ENCODE assay signal across 8 cellular contexts in genomic region chr22:37218771-37219411, GRCh38. TPM values are rescaled to one million over a fixed set of nuclear protein-coding genes. Genes with fewer than 3 reads are reported as not detected.
DNase-seq lines count a peak whose midpoint lies in the region; ATAC-seq and TF ChIP-seq lines count a peak whose summit lies in the region.

No MANE protein-coding gene starts in this region.

- H3K27me3 ChIP-seq in DND-41 (ENCODE audit: insufficient read depth, low read length, poor library complexity) = no peaks in the 10 kb centered on the region
- no peaks in the 10 kb centered on the region for H3K27me3 ChIP-seq in WERI-Rb-1 (ENCODE audit: insufficient read depth, low read depth, severe bottlenecking)

- TF ChIP-seq CTCF in DND-41 (IDR thresholded peaks at IDR 0.05; ENCODE audit: borderline replicate concordance, extremely low read depth, low read length, poor library complexity, severe bottlenecking) (no peak), WERI-Rb-1 (IDR thresholded peaks at IDR 0.05; ENCODE audit: low read depth, low read length) (no peak)

- H3K4me2 ChIP-seq in DND-41 (ENCODE audit: insufficient read depth, low read length) = peak overlapping the region; percentile 24

- H3K79me2 ChIP-seq in DND-41 (ENCODE audit: insufficient read depth, low read length) = no peaks in the 10 kb centered on the region

- peaks cover 40% of the 10 kb centered on the region for H3K4me1 ChIP-seq in DND-41 (ENCODE audit: insufficient read depth, low read length)

- peak overlapping the region; percentile 68 for H3K4me3 Mint-ChIP-seq in activated naive CD4-positive, alpha-beta T cell treated with anti-CD3 and anti-CD28 coated beads, Interleukin-2, amount 50 U/mL, for 24 hours

- H4K20me1 ChIP-seq in DND-41 (ENCODE audit: insufficient read depth, low read length) = peaks cover 2% of the 10 kb centered on the region; the same call in 1 of the 2 replicates

- H3K4me3 ChIP-seq in DND-41 (ENCODE audit: low read depth in 1 of 2, low read length in 2 of 2) (no peak overlapping the region), WERI-Rb-1 (ENCODE audit: low read depth, low read length) (no peak overlapping the region)
- peak overlapping the region; percentile 23 for H3K4me3 ChIP-seq in Jurkat, Clone E6-1 (ENCODE audit: low read length)

- peak; percentile 88 for DNase-seq in DND-41
- peak; percentile 99 for DNase-seq in Jurkat, Clone E6-1 (ENCODE audit: low read depth, low spot score)
- DNase-seq in NCI-H1092 (lab: John Stamatoyannopoulos, UW) = no peak
- no peak for DNase-seq in HUDEP-2 (lab: John Stamatoyannopoulos, UW; ENCODE audit: unreplicated experiment in 76 of 76)
- no peak for DNase-seq in glomerular visceral epithelial cell (ENCODE audit: extremely low spot score)
- DNase-seq in WERI-Rb-1 = no peak

- H3K9ac ChIP-seq in DND-41 (ENCODE audit: low read depth, low read length) = peak overlapping the region; percentile 15; the same call in 1 of the 2 replicates

- H3K36me3 ChIP-seq in DND-41 (ENCODE audit: insufficient read depth, low read length) (peaks cover 4% of the 10 kb centered on the region), WERI-Rb-1 (no peaks in the 10 kb centered on the region)

- H3K9me3 ChIP-seq in DND-41 (ENCODE audit: insufficient read depth, low read length, severe bottlenecking) = no peaks in the 10 kb centered on the region
- H3K9me3 ChIP-seq in WERI-Rb-1 (ENCODE audit: severe bottlenecking) = no peaks in the 10 kb centered on the region

- H2AFZ ChIP-seq in DND-41 (ENCODE audit: low read depth, low read length) = no peak overlapping the region

- peaks cover 97% of the 10 kb centered on the region for H3K4me1 Mint-ChIP-seq in activated naive CD4-positive, alpha-beta T cell treated with anti-CD3 and anti-CD28 coated beads, Interleukin-2, amount 50 U/mL, for 24 hours

- H3K36me3 Mint-ChIP-seq in activated naive CD4-positive, alpha-beta T cell treated with anti-CD3 and anti-CD28 coated beads, Interleukin-2, amount 50 U/mL, for 24 hours = peaks cover 19% of the 10 kb centered on the region

- ATAC-seq in DND-41 (ENCODE audit: insufficient read depth, low read depth) (peak; percentile 96), GM21381 (IDR thresholded peaks at IDR 0.05; ENCODE audit: unreplicated experiment) (peak; percentile 62)

- H3K27ac ChIP-seq in DND-41 (ENCODE audit: low read length) (peak overlapping the region; percentile 66), WERI-Rb-1 (no peak overlapping the region)

- peaks cover 5% of the 10 kb centered on the region for H3K9me3 Mint-ChIP-seq in activated naive CD4-positive, alpha-beta T cell treated with anti-CD3 and anti-CD28 coated beads, Interleukin-2, amount 50 U/mL, for 24 hours

- H3K27ac Mint-ChIP-seq in activated naive CD4-positive, alpha-beta T cell treated with anti-CD3 and anti-CD28 coated beads, Interleukin-2, amount 50 U/mL, for 24 hours = peak overlapping the region; percentile 96

- no peaks in the 10 kb centered on the region for H3K27me3 Mint-ChIP-seq in activated naive CD4-positive, alpha-beta T cell treated with anti-CD3 and anti-CD28 coated beads, Interleukin-2, amount 50 U/mL, for 24 hours

RNA-seq across cellular contexts. Expression of gene SSTR3, which starts 6.6 kb away (rescaled TPM):
- polyA plus RNA-seq in Jurkat, Clone E6-1 (2012; ENCODE audit: insufficient read depth, insufficient read length) = not detected

RNA-seq across cellular contexts. Expression of gene RAC2, which starts 25.2 kb away (rescaled TPM):
- polyA plus RNA-seq in Jurkat, Clone E6-1 (2012; ENCODE audit: insufficient read depth, insufficient read length) = 314 TPM

RNA-seq across cellular contexts. Expression of gene C1QTNF6, which starts 30.8 kb away (rescaled TPM):
- polyA plus RNA-seq in Jurkat, Clone E6-1 (2012; ENCODE audit: insufficient read depth, insufficient read length) = 5.0 TPM

Comparison
In these comparisons a context has a peak if more than half of its experiments do, and no peak if none do; other contexts are left out.
1. DNase-seq: peak in DND-41 (single experiment) and Jurkat, Clone E6-1 (single experiment); none in NCI-H1092 (single experiment), HUDEP-2 (0 of 76), glomerular visceral epithelial cell (single experiment) and WERI-Rb-1 (single experiment).